In genomic region chr14:70255071-70256057, GRCh38 we compare ENCODE assay signal across 8 cellular contexts.
DNase-seq lines count a peak whose midpoint lies in the region; ATAC-seq and TF ChIP-seq lines count a peak whose summit lies in the region.
"Not testable (repeated sequence)": the region's sequence is repeated elsewhere in the genome, so short reads cannot be mapped to it uniquely, and the experiment has no call there.

No MANE protein-coding gene starts in this region.

- WGBS in mesendoderm (ENCODE audit: extremely low coverage, insufficient coverage, low lambda C conversion rate) = no CpG with 5 or more reads among the region's 36 CpGs

- H3K27me3 ChIP-seq in BLaER1 = peaks cover 15% of the 10 kb centered on the region; the same call in 1 of the 2 replicates
- H3K27me3 ChIP-seq in mesendoderm (ENCODE audit: insufficient read depth, low read length, poor library complexity) = not testable (repeated sequence)

- CTCF ChIA-PET in T-cell (lab: Charles Lee) = interaction anchor here in 1 of 2 donors (1.1 kb wide), 1 partner anchor 104 kb away, joined by 3 read pairs; the partner anchor contains the start of gene COX16

- H2BK120ac ChIP-seq in mesendoderm (ENCODE audit: low read depth, low read length) = not testable (repeated sequence)

- H3K9me3 ChIP-seq in BLaER1 = not testable (repeated sequence)

- not testable (repeated sequence) for H3K9ac ChIP-seq in BLaER1; mesendoderm (ENCODE audit: low read length)

- POLR2A ChIA-PET in T-cell (lab: Charles Lee) = not testable (repeated sequence)

- not testable (repeated sequence) for H3K27ac ChIP-seq in BLaER1; mesendoderm (ENCODE audit: low read depth, low read length)

- H3K36me3 ChIP-seq in BLaER1; mesendoderm (ENCODE audit: control insufficient read depth, insufficient read depth, low read length): not testable (repeated sequence)

- ATAC-seq in HG02642 (IDR thresholded peaks at IDR 0.05; ENCODE audit: poor library complexity, unreplicated experiment) (peak; percentile 24), T-cell (replicated peaks in 1 of 4) (peak; percentile 57 to 71 (median 64))

- not testable (repeated sequence) for H3K4me1 ChIP-seq in BLaER1; mesendoderm (ENCODE audit: control insufficient read depth, low read depth, low read length)

- not testable (repeated sequence) for H4K8ac ChIP-seq in mesendoderm (ENCODE audit: low read depth, low read length)

- H4K5ac ChIP-seq in mesendoderm (ENCODE audit: low read length) = not testable (repeated sequence)

- H3K4me3 ChIP-seq in BLaER1 = peak overlapping the region; percentile 56
- peak overlapping the region; percentile 26 for H3K4me3 ChIP-seq in epithelial cell of proximal tubule (ENCODE audit: low read depth, low read length)
- not testable (repeated sequence) for H3K4me3 ChIP-seq in mesendoderm (ENCODE audit: low read length)

- H3K4me3 Mint-ChIP-seq in T-cell = peak overlapping the region; percentile 66 to 81 (median 70)

- not testable (repeated sequence) for H3K79me1 ChIP-seq in mesendoderm (ENCODE audit: low read length)

- peaks cover 6 to 15% (median 7%) of the 10 kb centered on the region in 3 donors for H3K4me1 Mint-ChIP-seq in T-cell

- not testable (repeated sequence) for TF ChIP-seq CTCF in epithelial cell of proximal tubule (conservative IDR thresholded peaks at IDR 0.05; ENCODE audit: low read depth, low read length)

- H3K27ac Mint-ChIP-seq in T-cell = peak overlapping the region in 1 of 2 donors; percentile 40

- H3K56ac ChIP-seq in mesendoderm (ENCODE audit: low read length) = not testable (repeated sequence)

- not testable (repeated sequence) for H4K20me1 ChIP-seq in BLaER1

- not testable (repeated sequence) for H3K23ac ChIP-seq in mesendoderm (ENCODE audit: low read length)

- not testable (repeated sequence) for H3K79me2 ChIP-seq in mesendoderm (ENCODE audit: control insufficient read depth, insufficient read depth, low read length)

- not testable (repeated sequence) for H2AK5ac ChIP-seq in mesendoderm (ENCODE audit: low read length)

- peaks cover 59 to 65% of the 10 kb centered on the region in 2 donors for H3K27me3 Mint-ChIP-seq in T-cell

- H3K9me3 Mint-ChIP-seq in T-cell = not testable (repeated sequence)

- not testable (repeated sequence) for H2BK5ac ChIP-seq in mesendoderm (ENCODE audit: low read length)

- not testable (repeated sequence) for H3K18ac ChIP-seq in mesendoderm (ENCODE audit: low read length)

- not testable (repeated sequence) for H3K36me3 Mint-ChIP-seq in T-cell

- DNase-seq in NCI-H1930 (lab: John Stamatoyannopoulos, UW) (peak; percentile 32 to 46), T-cell (peak in 20 of 34 experiments; percentile 1 to 38 (median 14)), mesendoderm (peak; percentile 82)
- DNase-seq in activated naive CD4-positive, alpha-beta T cell treated with anti-CD3 and anti-CD28 coated beads, Interleukin-2, amount 50 U/mL, for 16 hours = peak; percentile 16
- DNase-seq in epithelial cell of proximal tubule (ENCODE audit: low read depth) = not testable (repeated sequence)
- DNase-seq in stimulated activated CD4-positive, alpha-beta T cell treated with anti-CD3 and anti-CD28 coated beads, Interleukin-1b, Interleukin-23, amount 100 ng/mL, for 48 hours = peak; percentile 33

- H3K4ac ChIP-seq in mesendoderm (ENCODE audit: low read depth, low read length) = not testable (repeated sequence)

- peak overlapping the region; percentile 59 for H3K4me2 ChIP-seq in BLaER1
- not testable (repeated sequence) for H3K4me2 ChIP-seq in mesendoderm (ENCODE audit: low read length)

- not testable (repeated sequence) for H2BK15ac ChIP-seq in mesendoderm (replicated peaks; ENCODE audit: low read depth)
